ENCODE assay signal across 25 cellular contexts in the genomic region with DNA sequence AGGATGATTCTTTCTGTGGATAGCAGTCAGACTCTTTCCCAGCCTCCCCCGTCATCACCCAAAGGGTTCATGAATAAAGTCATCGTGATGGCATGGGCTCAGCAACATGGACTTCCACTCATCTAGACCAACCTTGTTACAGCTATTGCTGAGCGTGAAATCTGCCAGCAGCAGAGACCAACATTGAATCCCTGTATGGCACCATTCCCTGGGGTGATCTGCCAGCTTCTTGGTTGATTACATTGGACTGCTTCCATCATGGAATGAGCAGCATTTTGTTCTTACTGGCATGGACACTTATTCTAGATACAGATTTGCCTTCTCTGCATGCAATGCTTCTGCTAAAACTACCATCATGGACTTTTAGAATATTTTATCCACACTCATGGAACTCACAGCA.
"Had no signal": no experiment of that assay in that cellular context is flagged by ENCODE, and none has a peak within 500 bp of the region (broad histone marks: within the 10 kb centered on the region; RNA-seq: fewer than 3 reads in every experiment).

No MANE protein-coding gene starts in this region.

- H3K27me3 ChIP-seq: adrenal gland, brain microvascular endothelial cell, neutrophil, suprapubic skin, tibial nerve had no signal

- ATAC-seq: activated CD4-positive, alpha-beta T cell treated with anti-CD3 and anti-CD28 coated beads for 36 hours; esophagus mucosa had no signal

- H3K4me3 ChIP-seq: adrenal gland, left ventricle myocardium inferior, smooth muscle cell, suprapubic skin, tibial nerve had no signal

- H3K27me3 Mint-ChIP-seq: activated CD4-positive, alpha-beta T cell treated with anti-CD3 and anti-CD28 coated beads for 36 hours; activated naive CD8-positive, alpha-beta T cell treated with anti-CD3 and anti-CD28 coated beads for 36 hours; dendritic cell treated with granulocyte-macrophage colony-stimulating factor and Interleukin-4, amounts not matched to agents 40 ng/mL and 50 ng/mL, for 4 days; naive B cell had no signal

- H3K27ac ChIP-seq: adrenal gland, brain microvascular endothelial cell, left ventricle myocardium inferior, neutrophil, suprapubic skin, tibial nerve had no signal

- H3K36me3 Mint-ChIP-seq: activated naive CD8-positive, alpha-beta T cell treated with anti-CD3 and anti-CD28 coated beads for 36 hours had no signal

- H3K27ac Mint-ChIP-seq: activated CD4-positive, alpha-beta T cell treated with anti-CD3 and anti-CD28 coated beads for 36 hours; activated naive CD4-positive, alpha-beta T cell treated with anti-CD3 and anti-CD28 coated beads for 36 hours; activated naive CD8-positive, alpha-beta T cell treated with anti-CD3 and anti-CD28 coated beads for 36 hours; activated T-helper 1 cell treated with anti-CD3 and anti-CD28 coated beads, Interleukin-12 subunit alpha, Interleukin-12 subunit beta, Interleukin-2, Interleukin-4 antibody, amounts not matched to agents 30 ng/mL and 10 ng/mL and 1 ng/mL, durations not matched to agents 14 hours and 24 hours and 36 hours; dendritic cell treated with granulocyte-macrophage colony-stimulating factor and Interleukin-4, amounts not matched to agents 40 ng/mL and 50 ng/mL, for 4 days; endodermal cell; naive B cell; nephron progenitor cell; T-helper 2 cell treated with Interferon-gamma antibody and Interleukin-4, amounts not matched to agents 5 μg/mL and 100 μg/mL, for 36 hours had no signal

- DNase-seq: activated CD4-positive, alpha-beta T cell treated with anti-CD3 and anti-CD28 coated beads for 36 hours; activated CD4-positive, alpha-beta T cell treated with anti-CD3 and anti-CD28 coated beads, Interleukin-2, amount 50 U/mL, for 4 hours; activated CD4-positive, CD25-positive, alpha-beta regulatory T cell; activated effector memory CD4-positive, alpha-beta T cell treated with anti-CD3 and anti-CD28 coated beads, Interleukin-2, amount 50 U/mL, for 16 hours; activated naive CD4-positive, alpha-beta T cell treated with anti-CD3 and anti-CD28 coated beads for 36 hours; activated naive CD8-positive, alpha-beta T cell treated with anti-CD3 and anti-CD28 coated beads for 36 hours; activated T-cell treated with anti-CD3 and anti-CD28 coated beads for 4 hours; adrenal gland; brain microvascular endothelial cell; endodermal cell; left ventricle myocardium inferior; naive B cell; nephron progenitor cell; stimulated activated CD4-positive, alpha-beta T cell treated with anti-CD3 and anti-CD28 coated beads, Interleukin-15, amount 100 ng/mL, for 24 hours; stimulated activated CD4-positive, alpha-beta T cell treated with anti-CD3 and anti-CD28 coated beads, Interleukin-2, amount 100 ng/mL, for 24 hours; stimulated activated naive CD4-positive, alpha-beta T cell; T-helper 1 cell had no signal

- H3K4me1 Mint-ChIP-seq: activated CD4-positive, alpha-beta T cell treated with anti-CD3 and anti-CD28 coated beads for 36 hours; activated naive CD8-positive, alpha-beta T cell treated with anti-CD3 and anti-CD28 coated beads for 36 hours; endodermal cell; naive B cell; nephron progenitor cell had no signal

- H3K9me3 ChIP-seq: adrenal gland, neutrophil had no signal

- H3K36me3 ChIP-seq: adrenal gland, brain microvascular endothelial cell, neutrophil, suprapubic skin, tibial nerve had no signal

- H3K4me3 Mint-ChIP-seq: activated CD4-positive, alpha-beta T cell treated with anti-CD3 and anti-CD28 coated beads for 36 hours; activated naive CD4-positive, alpha-beta T cell treated with anti-CD3 and anti-CD28 coated beads for 36 hours; activated naive CD8-positive, alpha-beta T cell treated with anti-CD3 and anti-CD28 coated beads for 36 hours; activated T-helper 1 cell treated with anti-CD3 and anti-CD28 coated beads, Interleukin-12 subunit alpha, Interleukin-12 subunit beta, Interleukin-2, Interleukin-4 antibody, amounts not matched to agents 30 ng/mL and 10 ng/mL and 1 ng/mL, durations not matched to agents 14 hours and 24 hours and 36 hours; dendritic cell treated with granulocyte-macrophage colony-stimulating factor and Interleukin-4, amounts not matched to agents 40 ng/mL and 50 ng/mL, for 4 days; endodermal cell; naive B cell; nephron progenitor cell; T-helper 2 cell treated with Interferon-gamma antibody and Interleukin-4, amounts not matched to agents 5 μg/mL and 100 μg/mL, for 36 hours had no signal

- H3K4me1 ChIP-seq: adrenal gland, left ventricle myocardium inferior, suprapubic skin, tibial nerve had no signal
